25 cellular contexts compared by ENCODE assay signal in genomic region chr3:117263735-117264134, GRCh38.
"Had no signal": no experiment of that assay in that cellular context is flagged by ENCODE, and none has a peak within 500 bp of the region (broad histone marks: within the 10 kb centered on the region; RNA-seq: fewer than 3 reads in every experiment).

No MANE protein-coding gene starts in this region.

- DNase-seq: activated B cell treated with CpG ODN at 0.5 μM for 24 hours; activated CD4-positive, alpha-beta T cell treated with anti-CD3 and anti-CD28 coated beads for 1 hour; activated CD4-positive, alpha-beta T cell treated with anti-CD3 and anti-CD28 coated beads, Interleukin-2, amount 10 ng/mL, durations not matched to agents 24 days and 14 days; activated CD4-positive, alpha-beta T cell treated with anti-CD3 and anti-CD28 coated beads, Interleukin-2, amount 50 U/mL, for 48 hours; activated CD8-positive, alpha-beta memory T cell treated with anti-CD3 and anti-CD28 coated beads, Interleukin-2, amount 10 ng/mL, durations not matched to agents 7 days and 5 days; activated effector memory CD4-positive, alpha-beta T cell treated with Interleukin-2 at 50 U/mL for 16 hours; activated naive CD4-positive, alpha-beta T cell; activated T-cell treated with anti-CD3 and anti-CD28 coated beads, Interleukin-2, amount 50 U/mL, for 24 hours; aorta; central memory CD4-positive, alpha-beta T cell; Karpas-422; NCI-H1105 treated with DMSO at 0.1 percent for 48 hours; NCI-H1930; NCI-H2171; NCI-H2227 treated with DMSO at 0.1 percent for 48 hours; NCI-H510A; NCI-H69; NK-92 treated with Interleukin-12 subunit alpha and Interleukin-12 subunit beta, amount 100 ng/mL, for 24 hours; Peyer's patch; SHP77; T-helper 17 cell; T-helper 9 cell had no signal

- H3K4me1 Mint-ChIP-seq: activated B cell treated with CpG ODN at 0.5 μM for 24 hours; activated CD4-positive, alpha-beta T cell treated with anti-CD3 and anti-CD28 coated beads, Interleukin-2, amount 10 ng/mL, durations not matched to agents 24 days and 14 days; activated CD8-positive, alpha-beta memory T cell treated with anti-CD3 and anti-CD28 coated beads, Interleukin-2, amount 10 ng/mL, durations not matched to agents 7 days and 5 days; activated naive CD4-positive, alpha-beta T cell treated with anti-CD3 and anti-CD28 coated beads, Interleukin-2, amount 50 U/mL, for 24 hours; T-helper 17 cell had no signal

- H3K4me1 ChIP-seq: Peyer's patch, SJSA1 had no signal

- H3K27me3 ChIP-seq: Peyer's patch, SJSA1 had no signal

- ATAC-seq: activated CD8-positive, alpha-beta memory T cell treated with anti-CD3 and anti-CD28 coated beads, Interleukin-2, amount 10 ng/mL, durations not matched to agents 7 days and 5 days; T-helper 17 cell had no signal

- H3K4me3 ChIP-seq: Peyer's patch, SJSA1 had no signal

- H3K27ac Mint-ChIP-seq: activated B cell treated with CpG ODN at 0.5 μM for 24 hours; activated CD4-positive, alpha-beta T cell treated with anti-CD3 and anti-CD28 coated beads, Interleukin-2, amount 10 ng/mL, durations not matched to agents 24 days and 14 days; activated CD8-positive, alpha-beta memory T cell treated with anti-CD3 and anti-CD28 coated beads, Interleukin-2, amount 10 ng/mL, durations not matched to agents 7 days and 5 days; activated naive CD4-positive, alpha-beta T cell treated with anti-CD3 and anti-CD28 coated beads, Interleukin-2, amount 50 U/mL, for 24 hours; activated T-cell treated with anti-CD3 and anti-CD28 coated beads, Interleukin-2, amount 50 U/mL, for 24 hours; activated T-helper 1 cell treated with anti-CD3 and anti-CD28 coated beads, Interleukin-12 subunit alpha, Interleukin-12 subunit beta, Interleukin-2, Interleukin-4 antibody, amounts not matched to agents 30 ng/mL and 10 ng/mL and 1 ng/mL, durations not matched to agents 14 hours and 24 hours and 36 hours; T-helper 17 cell had no signal

- H3K27me3 Mint-ChIP-seq: activated B cell treated with CpG ODN at 0.5 μM for 24 hours; activated CD4-positive, alpha-beta T cell treated with anti-CD3 and anti-CD28 coated beads, Interleukin-2, amount 10 ng/mL, durations not matched to agents 24 days and 14 days; activated CD8-positive, alpha-beta memory T cell treated with anti-CD3 and anti-CD28 coated beads, Interleukin-2, amount 10 ng/mL, durations not matched to agents 7 days and 5 days; activated naive CD4-positive, alpha-beta T cell treated with anti-CD3 and anti-CD28 coated beads, Interleukin-2, amount 50 U/mL, for 24 hours; activated T-cell treated with anti-CD3 and anti-CD28 coated beads, Interleukin-2, amount 50 U/mL, for 24 hours; T-helper 17 cell had no signal

- H3K36me3 Mint-ChIP-seq: activated CD8-positive, alpha-beta memory T cell treated with anti-CD3 and anti-CD28 coated beads, Interleukin-2, amount 10 ng/mL, durations not matched to agents 7 days and 5 days; activated naive CD4-positive, alpha-beta T cell treated with anti-CD3 and anti-CD28 coated beads, Interleukin-2, amount 50 U/mL, for 24 hours had no signal

- H3K36me3 ChIP-seq: Peyer's patch, SJSA1 had no signal

- H3K27ac ChIP-seq: Peyer's patch, SJSA1 had no signal

- H3K4me3 Mint-ChIP-seq: activated B cell treated with CpG ODN at 0.5 μM for 24 hours; activated CD4-positive, alpha-beta T cell treated with anti-CD3 and anti-CD28 coated beads, Interleukin-2, amount 10 ng/mL, durations not matched to agents 24 days and 14 days; activated CD8-positive, alpha-beta memory T cell treated with anti-CD3 and anti-CD28 coated beads, Interleukin-2, amount 10 ng/mL, durations not matched to agents 7 days and 5 days; activated naive CD4-positive, alpha-beta T cell treated with anti-CD3 and anti-CD28 coated beads, Interleukin-2, amount 50 U/mL, for 24 hours; activated T-cell treated with anti-CD3 and anti-CD28 coated beads, Interleukin-2, amount 50 U/mL, for 24 hours; activated T-helper 1 cell treated with anti-CD3 and anti-CD28 coated beads, Interleukin-12 subunit alpha, Interleukin-12 subunit beta, Interleukin-2, Interleukin-4 antibody, amounts not matched to agents 30 ng/mL and 10 ng/mL and 1 ng/mL, durations not matched to agents 14 hours and 24 hours and 36 hours; T-helper 17 cell had no signal

- H3K9me3 Mint-ChIP-seq: activated B cell treated with CpG ODN at 0.5 μM for 24 hours; activated CD4-positive, alpha-beta T cell treated with anti-CD3 and anti-CD28 coated beads, Interleukin-2, amount 10 ng/mL, durations not matched to agents 24 days and 14 days; activated T-helper 1 cell treated with anti-CD3 and anti-CD28 coated beads, Interleukin-12 subunit alpha, Interleukin-12 subunit beta, Interleukin-2, Interleukin-4 antibody, amounts not matched to agents 30 ng/mL and 10 ng/mL and 1 ng/mL, durations not matched to agents 14 hours and 24 hours and 36 hours had no signal

- H3K9me3 ChIP-seq: Peyer's patch, SJSA1 had no signal
